Comparison of ENCODE assay signal across 16 cellular contexts in the genomic region with DNA sequence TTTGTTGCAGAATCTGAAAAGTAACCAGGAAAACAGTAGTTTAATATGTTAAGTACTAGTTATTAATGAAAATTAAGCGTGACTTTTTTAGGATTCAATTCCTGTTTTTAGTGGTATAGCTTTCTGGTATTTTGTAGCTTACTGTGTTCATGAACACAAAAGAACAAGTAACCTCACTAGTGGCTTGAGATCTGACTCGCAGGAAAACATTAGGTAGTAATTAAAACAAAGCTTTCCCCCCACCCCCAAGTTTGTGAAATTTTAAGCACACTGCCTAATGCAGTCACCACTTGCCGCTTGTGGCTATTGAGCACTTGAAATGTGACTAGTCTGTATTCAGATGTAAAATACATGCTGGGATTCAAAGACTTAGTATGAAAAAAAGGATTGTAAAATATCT.
DNase-seq lines count a peak whose midpoint lies in the region; ATAC-seq, FAIRE-seq and TF ChIP-seq lines count a peak whose summit lies in the region.
"Had no signal": no experiment of that assay in that cellular context is flagged by ENCODE, and none has a peak within 500 bp of the region (broad histone marks: within the 10 kb centered on the region; RNA-seq: fewer than 3 reads in every experiment).

No MANE protein-coding gene starts in this region.

- intact Hi-C loops in gastrocnemius medialis (cut with DNase I; ENCODE audit: low total_unique reads), result no loop called here

- in situ Hi-C loops in gastrocnemius medialis (cut with MboI; ENCODE audit: low sequenced_read_pairs in 4 of 4), result no loop called here

- DNase-seq in GM12891 (ENCODE audit: insufficient read length, low spot score), result no peak
- DNase-seq in WTC11 (ENCODE audit: low spot score), result no peak
- no peak for DNase-seq in SHP77 (lab: John Stamatoyannopoulos, UW)
- DNase-seq in gastrocnemius medialis, result no peak
- DNase-seq in upper lobe of left lung, result no peak
- no peak for DNase-seq in HuH-7.5 (ENCODE audit: low spot score)
- DNase-seq: activated CD4-positive, alpha-beta T cell treated with anti-CD3 and anti-CD28 coated beads, Interleukin-2, amount 50 U/mL, for 4 hours; activated naive CD4-positive, alpha-beta T cell treated with anti-CD3 and anti-CD28 coated beads, Interleukin-2, amount 50 U/mL, for 16 hours; immature natural killer cell; naive thymus-derived CD4-positive, alpha-beta T cell; spleen; stimulated activated CD8-positive, alpha-beta memory T cell treated with anti-CD3 and anti-CD28 coated beads, Interleukin-4, amount 100 ng/mL, for 48 hours; uterus had no signal

- H3K9ac ChIP-seq in HUES64 (ENCODE audit: low read depth, low read length), result no peak overlapping the region

- no peak for TF ChIP-seq EP300 in upper lobe of left lung (IDR thresholded peaks at IDR 0.05)

- H3K4me1 ChIP-seq in HUES64 (ENCODE audit: insufficient read depth, low read length) (peaks cover 50% of the 10 kb centered on the region), gastrocnemius medialis (no peaks in the 10 kb centered on the region), upper lobe of left lung (no peaks in the 10 kb centered on the region)
- H3K4me1 ChIP-seq: uterus had no signal

- peak overlapping the region; percentile 24; the same call in 1 of the 2 replicates for H3K4me3 Mint-ChIP-seq in WTC11
- H3K4me3 Mint-ChIP-seq: immature natural killer cell; naive thymus-derived CD4-positive, alpha-beta T cell had no signal

- POLR2A ChIA-PET in WTC11 (lab: Charles Lee), result no interaction called here

- no peaks in the 10 kb centered on the region for H3K36me3 ChIP-seq in HUES64 (ENCODE audit: insufficient read depth, low read length)
- H3K36me3 ChIP-seq in gastrocnemius medialis, result peaks cover 0 to 4% of the 10 kb centered on the region in 2 donors
- no peaks in the 10 kb centered on the region for H3K36me3 ChIP-seq in upper lobe of left lung
- H3K36me3 ChIP-seq: uterus had no signal

- TF ChIP-seq CTCF in WTC11 (IDR thresholded peaks at IDR 0.05) (no peak), gastrocnemius medialis (IDR thresholded peaks at IDR 0.05 in 4 of 5, conservative IDR thresholded peaks at IDR 0.05 in 1 of 5) (no peak), upper lobe of left lung (IDR thresholded peaks at IDR 0.05) (no peak)

- H3K9me3 ChIP-seq in HUES64 (ENCODE audit: insufficient read depth, low read depth, low read length) (no peaks in the 10 kb centered on the region), gastrocnemius medialis (no peaks in the 10 kb centered on the region), upper lobe of left lung (no peaks in the 10 kb centered on the region)
- H3K9me3 ChIP-seq: uterus had no signal

- FAIRE-seq in GM12891 (lab: Jason Lieb, UNC), result peak; percentile 72

- peaks cover 12% of the 10 kb centered on the region for H3K9me3 Mint-ChIP-seq in WTC11

- H3K4me3 ChIP-seq in HUES64 (ENCODE audit: low read length), result no peak overlapping the region
- H3K4me3 ChIP-seq in gastrocnemius medialis, result no peak overlapping the region
- H3K4me3 ChIP-seq in upper lobe of left lung, result no peak overlapping the region
- H3K4me3 ChIP-seq: spleen, uterus had no signal

- ATAC-seq in GM21526 (IDR thresholded peaks at IDR 0.05; ENCODE audit: low FRiP score, unreplicated experiment) (peak; percentile 56), WTC11 (peak; percentile 61; the same call in 1 of the 2 replicates), gastrocnemius medialis (no peak), upper lobe of left lung (ENCODE audit: low FRiP score in 2 of 2) (no peak)
- ATAC-seq: naive thymus-derived CD4-positive, alpha-beta T cell; SK-N-SH treated with all-trans-retinoic acid at 6 μM for 48 hours had no signal

- peaks cover 37% of the 10 kb centered on the region for H3K4me1 Mint-ChIP-seq in WTC11

- H3K27ac Mint-ChIP-seq in WTC11, result no peak overlapping the region; the same call in 1 of the 2 replicates
- H3K27ac Mint-ChIP-seq: immature natural killer cell; naive thymus-derived CD4-positive, alpha-beta T cell had no signal

- H3K27me3 ChIP-seq in HUES64 (ENCODE audit: insufficient read depth, low read length) (no peaks in the 10 kb centered on the region), gastrocnemius medialis (no peaks in the 10 kb centered on the region), upper lobe of left lung (no peaks in the 10 kb centered on the region)
- H3K27me3 ChIP-seq: spleen, uterus had no signal

- TF ChIP-seq POLR2A in GM12891 (IDR thresholded peaks at IDR 0.05; ENCODE audit: low read depth, low read length) (no peak), gastrocnemius medialis (IDR thresholded peaks at IDR 0.05) (no peak), upper lobe of left lung (IDR thresholded peaks at IDR 0.05) (no peak)

- H3K27ac ChIP-seq in HUES64 (ENCODE audit: low read depth, low read length) (peak overlapping the region; percentile 79; the same call in 1 of the 2 replicates), gastrocnemius medialis (no peak overlapping the region), upper lobe of left lung (no peak overlapping the region)
- H3K27ac ChIP-seq: uterus had no signal

- no peaks in the 10 kb centered on the region for H3K27me3 Mint-ChIP-seq in WTC11 (ENCODE audit: low read depth)
- H3K27me3 Mint-ChIP-seq: naive thymus-derived CD4-positive, alpha-beta T cell had no signal

- 31% methylated on average over 3 of the region's 3 CpGs for WGBS in HUES64
- 84 to 90% methylated on average over 3 of the region's 3 CpGs for WGBS in upper lobe of left lung, 2 donors

- H3K36me3 Mint-ChIP-seq in WTC11, result peaks cover 7% of the 10 kb centered on the region

- CTCF ChIA-PET in WTC11 (lab: Charles Lee), result no interaction called here

TF ChIP-seq in GM12891, 5 proteins besides CTCF, POLR2A, EP300 and RAD21:
- TF ChIP-seq PAX5 (IDR thresholded peaks at IDR 0.05; ENCODE audit: insufficient read depth, low read length, severe bottlenecking) (no peak), SPI1 (IDR thresholded peaks at IDR 0.05; ENCODE audit: low read depth, low read length) (peak; percentile 89)

TF ChIP-seq in WTC11, 78 proteins besides CTCF, POLR2A, EP300 and RAD21 (continues in another document):
- TF ChIP-seq GRHL2 (CRISPR knock-in tag; IDR thresholded peaks at IDR 0.05; ENCODE audit: insufficient replicate concordance, severe bottlenecking) (no peak), SOX15 (CRISPR knock-in tag; IDR thresholded peaks at IDR 0.05) (no peak), RORB (CRISPR knock-in tag; IDR thresholded peaks at IDR 0.05) (no peak), PRRX2 (CRISPR knock-in tag; IDR thresholded peaks at IDR 0.05) (no peak), TP53 (CRISPR knock-in tag; IDR thresholded peaks at IDR 0.05) (no peak), NR2C2 (CRISPR knock-in tag; IDR thresholded peaks at IDR 0.05) (no peak)
- TF ChIP-seq, protein P1, sequence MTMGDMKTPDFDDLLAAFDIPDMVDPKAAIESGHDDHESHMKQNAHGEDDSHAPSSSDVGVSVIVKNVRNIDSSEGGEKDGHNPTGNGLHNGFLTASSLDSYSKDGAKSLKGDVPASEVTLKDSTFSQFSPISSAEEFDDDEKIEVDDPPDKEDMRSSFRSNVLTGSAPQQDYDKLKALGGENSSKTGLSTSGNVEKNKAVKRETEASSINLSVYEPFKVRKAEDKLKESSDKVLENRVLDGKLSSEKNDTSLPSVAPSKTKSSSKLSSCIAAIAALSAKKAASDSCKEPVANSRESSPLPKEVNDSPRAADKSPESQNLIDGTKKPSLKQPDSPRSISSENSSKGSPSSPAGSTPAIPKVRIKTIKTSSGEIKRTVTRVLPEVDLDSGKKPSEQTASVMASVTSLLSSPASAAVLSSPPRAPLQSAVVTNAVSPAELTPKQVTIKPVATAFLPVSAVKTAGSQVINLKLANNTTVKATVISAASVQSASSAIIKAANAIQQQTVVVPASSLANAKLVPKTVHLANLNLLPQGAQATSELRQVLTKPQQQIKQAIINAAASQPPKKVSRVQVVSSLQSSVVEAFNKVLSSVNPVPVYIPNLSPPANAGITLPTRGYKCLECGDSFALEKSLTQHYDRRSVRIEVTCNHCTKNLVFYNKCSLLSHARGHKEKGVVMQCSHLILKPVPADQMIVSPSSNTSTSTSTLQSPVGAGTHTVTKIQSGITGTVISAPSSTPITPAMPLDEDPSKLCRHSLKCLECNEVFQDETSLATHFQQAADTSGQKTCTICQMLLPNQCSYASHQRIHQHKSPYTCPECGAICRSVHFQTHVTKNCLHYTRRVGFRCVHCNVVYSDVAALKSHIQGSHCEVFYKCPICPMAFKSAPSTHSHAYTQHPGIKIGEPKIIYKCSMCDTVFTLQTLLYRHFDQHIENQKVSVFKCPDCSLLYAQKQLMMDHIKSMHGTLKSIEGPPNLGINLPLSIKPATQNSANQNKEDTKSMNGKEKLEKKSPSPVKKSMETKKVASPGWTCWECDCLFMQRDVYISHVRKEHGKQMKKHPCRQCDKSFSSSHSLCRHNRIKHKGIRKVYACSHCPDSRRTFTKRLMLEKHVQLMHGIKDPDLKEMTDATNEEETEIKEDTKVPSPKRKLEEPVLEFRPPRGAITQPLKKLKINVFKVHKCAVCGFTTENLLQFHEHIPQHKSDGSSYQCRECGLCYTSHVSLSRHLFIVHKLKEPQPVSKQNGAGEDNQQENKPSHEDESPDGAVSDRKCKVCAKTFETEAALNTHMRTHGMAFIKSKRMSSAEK (CRISPR knock-in tag; IDR thresholded peaks at IDR 0.05; ENCODE audit: borderline replicate concordance), result no peak
- TF ChIP-seq, protein P2, sequence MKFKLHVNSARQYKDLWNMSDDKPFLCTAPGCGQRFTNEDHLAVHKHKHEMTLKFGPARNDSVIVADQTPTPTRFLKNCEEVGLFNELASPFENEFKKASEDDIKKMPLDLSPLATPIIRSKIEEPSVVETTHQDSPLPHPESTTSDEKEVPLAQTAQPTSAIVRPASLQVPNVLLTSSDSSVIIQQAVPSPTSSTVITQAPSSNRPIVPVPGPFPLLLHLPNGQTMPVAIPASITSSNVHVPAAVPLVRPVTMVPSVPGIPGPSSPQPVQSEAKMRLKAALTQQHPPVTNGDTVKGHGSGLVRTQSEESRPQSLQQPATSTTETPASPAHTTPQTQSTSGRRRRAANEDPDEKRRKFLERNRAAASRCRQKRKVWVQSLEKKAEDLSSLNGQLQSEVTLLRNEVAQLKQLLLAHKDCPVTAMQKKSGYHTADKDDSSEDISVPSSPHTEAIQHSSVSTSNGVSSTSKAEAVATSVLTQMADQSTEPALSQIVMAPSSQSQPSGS (CRISPR knock-in tag; IDR thresholded peaks at IDR 0.05; ENCODE audit: borderline replicate concordance, low read depth), result no peak
- TF ChIP-seq, protein P3, sequence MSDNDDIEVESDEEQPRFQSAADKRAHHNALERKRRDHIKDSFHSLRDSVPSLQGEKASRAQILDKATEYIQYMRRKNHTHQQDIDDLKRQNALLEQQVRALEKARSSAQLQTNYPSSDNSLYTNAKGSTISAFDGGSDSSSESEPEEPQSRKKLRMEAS (CRISPR knock-in tag; IDR thresholded peaks at IDR 0.05), result no peak

Comparison
In these comparisons a context has a peak if more than half of its experiments do, and no peak if none do; other contexts are left out.
1. ATAC-seq: peak in GM21526 (single experiment) and WTC11 (single experiment); none in gastrocnemius medialis (0 of 2) and upper lobe of left lung (0 of 2).